In genomic region chr2:54599914-54600313, GRCh38 we compare ENCODE assay signal across 9 cellular contexts.
DNase-seq lines count a peak whose midpoint lies in the region; ATAC-seq, FAIRE-seq and TF ChIP-seq lines count a peak whose summit lies in the region.
"Had no signal": no experiment of that assay in that cellular context is flagged by ENCODE, and none has a peak within 500 bp of the region (broad histone marks: within the 10 kb centered on the region; RNA-seq: fewer than 3 reads in every experiment).

No MANE protein-coding gene starts in this region.

- H3K4me1 ChIP-seq in astrocyte (ENCODE audit: insufficient read depth, low read length), result peaks cover 63% of the 10 kb centered on the region
- peaks cover 43 to 100% of the 10 kb centered on the region in 2 donors for H3K4me1 ChIP-seq in left lung
- peaks cover 61 to 99% of the 10 kb centered on the region in 2 donors for H3K4me1 ChIP-seq in thoracic aorta (ENCODE audit: control insufficient read depth in 1 of 2, low read depth in 2 of 2)

- H3K4me2 ChIP-seq in astrocyte (ENCODE audit: low read length), result no peak overlapping the region

- H3K4me3 Mint-ChIP-seq in astrocyte (ENCODE audit: unreplicated experiment), result no peak overlapping the region
- H3K4me3 Mint-ChIP-seq in WTC11, result no peak overlapping the region

- peaks cover 100% of the 10 kb centered on the region for H3K79me2 ChIP-seq in astrocyte (ENCODE audit: insufficient read depth, low read length)

- H3K36me3 Mint-ChIP-seq in astrocyte (ENCODE audit: low read depth, unreplicated experiment), result peaks cover 30% of the 10 kb centered on the region
- H3K36me3 Mint-ChIP-seq in WTC11, result peaks cover 25% of the 10 kb centered on the region

- intact Hi-C loops in left lung (cut with DNase I), result no loop called here

- TF ChIP-seq CTCF in astrocyte (IDR thresholded peaks at IDR 0.05; ENCODE audit: insufficient read depth, low read depth, low read length), result no peak
- TF ChIP-seq CTCF in left lung (IDR thresholded peaks at IDR 0.05), result no peak
- no peak for TF ChIP-seq CTCF in thoracic aorta (IDR thresholded peaks at IDR 0.05)
- no peak for TF ChIP-seq CTCF in WTC11 (IDR thresholded peaks at IDR 0.05)

- ATAC-seq in left lung (peak; percentile 20), thoracic aorta (ENCODE audit: insufficient number of reproducible peaks, low FRiP score, low read depth) (no peak), WTC11 (no peak), HG03354 (IDR thresholded peaks at IDR 0.05; ENCODE audit: poor library complexity, severe bottlenecking, unreplicated experiment) (no peak)

- no peaks in the 10 kb centered on the region for H3K27me3 ChIP-seq in astrocyte (ENCODE audit: insufficient read depth, low read length)
- no peaks in the 10 kb centered on the region for H3K27me3 ChIP-seq in left lung
- H3K27me3 ChIP-seq in thoracic aorta (replicated peaks; ENCODE audit: insufficient read depth), result no peaks in the 10 kb centered on the region

- no peak overlapping the region for H3K9ac ChIP-seq in astrocyte (ENCODE audit: low read length)

- POLR2A ChIA-PET in WTC11 (lab: Charles Lee), result no interaction called here

- no peaks in the 10 kb centered on the region for H3K9me3 ChIP-seq in astrocyte (ENCODE audit: insufficient read depth, low read depth, low read length)
- H3K9me3 ChIP-seq in left lung, result no peaks in the 10 kb centered on the region
- no peaks in the 10 kb centered on the region for H3K9me3 ChIP-seq in thoracic aorta

- H3K4me1 Mint-ChIP-seq in astrocyte (ENCODE audit: low read depth, unreplicated experiment) (peaks cover 43% of the 10 kb centered on the region), WTC11 (peaks cover 58% of the 10 kb centered on the region)

- peaks cover 97% of the 10 kb centered on the region for H4K20me1 ChIP-seq in astrocyte (ENCODE audit: insufficient read depth, low read length)

- no peak for FAIRE-seq in astrocyte (lab: Jason Lieb, UNC)

- no peak overlapping the region for H2AFZ ChIP-seq in astrocyte (ENCODE audit: low read depth, low read length)

- H3K27ac ChIP-seq in astrocyte (ENCODE audit: low read depth, low read length), result no peak overlapping the region
- H3K27ac ChIP-seq in left lung, result peak overlapping the region; percentile 63 to 78
- H3K27ac ChIP-seq in thoracic aorta, result peak overlapping the region; percentile 60 to 75

- H3K9me3 Mint-ChIP-seq in astrocyte (ENCODE audit: unreplicated experiment) (no peaks in the 10 kb centered on the region), WTC11 (no peaks in the 10 kb centered on the region)

- DNase-seq in M059J (ENCODE audit: low read depth), result peak; percentile 32
- DNase-seq in astrocyte (ENCODE audit: low read depth), result no peak
- no peak for DNase-seq in left lung
- DNase-seq in thoracic aorta (ENCODE audit: low spot score), result no peak
- no peak for DNase-seq in DMS114 treated with DMSO at 0.1 percent for 48 hours (lab: John Stamatoyannopoulos, UW; ENCODE audit: unreplicated experiment)
- no peak for DNase-seq in NCI-H526 treated with DMSO at 0.1 percent for 48 hours (lab: John Stamatoyannopoulos, UW)
- no peak for DNase-seq in WTC11 (ENCODE audit: low spot score)
- DNase-seq: activated CD8-positive, alpha-beta memory T cell treated with anti-CD3 and anti-CD28 coated beads, Interleukin-2, amount 50 U/mL, for 4 hours had no signal

- CTCF ChIA-PET in WTC11 (lab: Charles Lee), result interaction anchor here (1.8 kb wide), 1 partner anchor 65 kb away, joined by 4 read pairs; no protein-coding TSS in a partner anchor

- H3K4me3 ChIP-seq in astrocyte (ENCODE audit: insufficient read depth, low read depth, low read length) (no peak overlapping the region), left lung (no peak overlapping the region), thoracic aorta (no peak overlapping the region)

- H3K36me3 ChIP-seq in astrocyte (ENCODE audit: insufficient read depth, low read length) (peaks cover 11% of the 10 kb centered on the region), left lung (peaks cover 0 to 19% of the 10 kb centered on the region in 2 donors), thoracic aorta (no peaks in the 10 kb centered on the region)

- H3K27ac Mint-ChIP-seq in astrocyte (ENCODE audit: unreplicated experiment), result peak overlapping the region; percentile 14
- no peak overlapping the region for H3K27ac Mint-ChIP-seq in WTC11

- H3K27me3 Mint-ChIP-seq in astrocyte (ENCODE audit: low read depth, unreplicated experiment), result no peaks in the 10 kb centered on the region
- no peaks in the 10 kb centered on the region for H3K27me3 Mint-ChIP-seq in WTC11 (ENCODE audit: low read depth)

TF ChIP-seq in WTC11, 78 proteins besides CTCF, POLR2A, EP300 and RAD21 (continues in another document):
- TF ChIP-seq MYBL2 (CRISPR knock-in tag; IDR thresholded peaks at IDR 0.05) (no peak), E2F1 (CRISPR knock-in tag; IDR thresholded peaks at IDR 0.05) (no peak), PRRX2 (CRISPR knock-in tag; IDR thresholded peaks at IDR 0.05) (no peak), JAZF1 (CRISPR knock-in tag; IDR thresholded peaks at IDR 0.05) (no peak), ERG (CRISPR knock-in tag; IDR thresholded peaks at IDR 0.05) (no peak), ATF1 (CRISPR knock-in tag; IDR thresholded peaks at IDR 0.05) (no peak), ZNF263 (CRISPR knock-in tag; IDR thresholded peaks at IDR 0.05; ENCODE audit: low read depth) (no peak), MXD4 (CRISPR knock-in tag; IDR thresholded peaks at IDR 0.05; ENCODE audit: borderline replicate concordance) (no peak), ARID4B (CRISPR knock-in tag; IDR thresholded peaks at IDR 0.05; ENCODE audit: borderline replicate concordance) (no peak)
